In the genomic region with DNA sequence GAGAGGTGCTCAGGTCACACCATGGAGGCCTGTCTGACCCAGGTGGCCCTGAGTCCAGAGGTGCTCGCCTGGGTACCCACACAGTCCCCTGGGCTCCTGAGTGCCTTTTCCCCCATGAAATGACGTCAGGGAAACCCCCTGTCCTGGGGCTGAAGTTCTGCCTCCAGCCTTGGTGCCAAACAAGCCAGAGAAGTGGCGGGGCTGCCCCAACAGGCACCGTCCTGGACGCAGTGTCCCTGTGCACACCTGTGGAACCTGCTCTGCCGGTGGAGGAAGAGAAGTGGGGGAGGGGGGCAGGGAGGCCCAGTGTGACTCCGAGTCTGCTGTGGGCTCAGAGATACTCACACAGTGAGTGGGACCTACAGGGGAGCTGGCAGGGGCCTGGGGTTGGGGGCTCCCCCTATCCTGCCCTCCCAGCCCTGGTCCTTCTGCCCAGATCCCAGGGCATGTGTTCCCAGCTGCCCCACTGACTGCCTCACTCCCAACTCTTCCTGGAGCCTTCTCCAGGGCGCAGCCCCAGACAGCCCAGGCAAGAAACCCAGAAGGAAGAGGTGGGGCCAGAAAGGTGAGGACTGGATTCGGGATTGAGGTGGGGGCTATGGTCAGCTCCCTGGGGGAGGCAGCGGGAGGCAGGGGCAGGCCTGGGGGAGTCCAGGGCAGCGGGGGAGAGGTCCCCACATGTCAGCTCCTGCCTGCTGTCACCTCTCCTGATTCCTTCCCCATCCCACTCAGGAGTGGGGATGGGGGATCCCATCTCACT, we compare ENCODE assay signal across 11 cellular contexts. TPM values are rescaled to one million over a fixed set of nuclear protein-coding genes. Genes with fewer than 3 reads are reported as not detected.
DNase-seq lines count a peak whose midpoint lies in the region; ATAC-seq and TF ChIP-seq lines count a peak whose summit lies in the region.
"Had no signal": no experiment of that assay in that cellular context is flagged by ENCODE, and none has a peak within 500 bp of the region (broad histone marks: within the 10 kb centered on the region; RNA-seq: fewer than 3 reads in every experiment).

No MANE protein-coding gene starts in this region.

- H3K9me3 Mint-ChIP-seq in natural killer cell treated with Interleukin-12 subunit alpha and Interleukin-12 subunit beta and Interleukin-15 and Interleukin-18, amount 100 ng/mL, for 72 hours: no peaks in the 10 kb centered on the region
- no peaks in the 10 kb centered on the region for H3K9me3 Mint-ChIP-seq in osteocyte (ENCODE audit: unreplicated experiment)
- H3K9me3 Mint-ChIP-seq: CD4-positive, CD25-positive, alpha-beta regulatory T cell; stimulated activated naive CD8-positive, alpha-beta T cell treated with anti-CD3 and anti-CD28 coated beads, Interleukin-15, Interleukin-2, amounts not matched to agents 100 ng/mL and 50 ng/mL, for 24 hours had no signal

- ATAC-seq in SK-N-SH treated with all-trans-retinoic acid at 6 μM for 48 hours (peak; percentile 9; the same call in 2 of the 3 replicates), gastrocnemius medialis (no peak), HG02973 (IDR thresholded peaks at IDR 0.05; ENCODE audit: unreplicated experiment) (no peak)
- ATAC-seq in natural killer cell treated with Interleukin-12 subunit alpha and Interleukin-12 subunit beta and Interleukin-15 and Interleukin-18, amount 100 ng/mL, for 72 hours: no peak

- intact Hi-C loops in gastrocnemius medialis (cut with DNase I; ENCODE audit: low total_unique reads): no loop called here

- H3K27me3 ChIP-seq in gastrocnemius medialis: no peaks in the 10 kb centered on the region

- H3K4me3 ChIP-seq in gastrocnemius medialis: no peak overlapping the region

- H3K4me1 ChIP-seq in gastrocnemius medialis: peaks cover 46 to 52% of the 10 kb centered on the region in 2 donors

- H3K36me3 ChIP-seq in gastrocnemius medialis: no peaks in the 10 kb centered on the region

- H3K27me3 Mint-ChIP-seq in natural killer cell treated with Interleukin-12 subunit alpha and Interleukin-12 subunit beta and Interleukin-15 and Interleukin-18, amount 100 ng/mL, for 72 hours: no peaks in the 10 kb centered on the region
- no peaks in the 10 kb centered on the region for H3K27me3 Mint-ChIP-seq in osteocyte (ENCODE audit: unreplicated experiment)
- H3K27me3 Mint-ChIP-seq: CD4-positive, CD25-positive, alpha-beta regulatory T cell; stimulated activated naive CD8-positive, alpha-beta T cell treated with anti-CD3 and anti-CD28 coated beads, Interleukin-15, Interleukin-2, amounts not matched to agents 100 ng/mL and 50 ng/mL, for 24 hours had no signal

- H3K4me1 Mint-ChIP-seq in natural killer cell treated with Interleukin-12 subunit alpha and Interleukin-12 subunit beta and Interleukin-15 and Interleukin-18, amount 100 ng/mL, for 72 hours (ENCODE audit: low read depth in 2 of 2): peaks cover 0 to 6% of the 10 kb centered on the region in 2 donors
- peaks cover 40% of the 10 kb centered on the region for H3K4me1 Mint-ChIP-seq in osteocyte (ENCODE audit: unreplicated experiment)

- no peak overlapping the region for H3K4me3 Mint-ChIP-seq in natural killer cell treated with Interleukin-12 subunit alpha and Interleukin-12 subunit beta and Interleukin-15 and Interleukin-18, amount 100 ng/mL, for 72 hours
- H3K4me3 Mint-ChIP-seq in osteocyte (ENCODE audit: unreplicated experiment): no peak overlapping the region
- H3K4me3 Mint-ChIP-seq: CD4-positive, CD25-positive, alpha-beta regulatory T cell; stimulated activated naive CD8-positive, alpha-beta T cell treated with anti-CD3 and anti-CD28 coated beads, Interleukin-15, Interleukin-2, amounts not matched to agents 100 ng/mL and 50 ng/mL, for 24 hours had no signal

- DNase-seq in Daoy (ENCODE audit: low read depth) (peak; percentile 48), iPS-NIHi11 (ENCODE audit: low spot score) (peak; percentile 30), gastrocnemius medialis (no peak), osteocyte (ENCODE audit: extremely low spot score, unreplicated experiment) (no peak)
- DNase-seq in activated effector memory CD4-positive, alpha-beta T cell treated with anti-CD3 and anti-CD28 coated beads, Interleukin-2, amount 50 U/mL, for 16 hours: no peak
- no peak for DNase-seq in natural killer cell treated with Interleukin-12 subunit alpha and Interleukin-12 subunit beta and Interleukin-15 and Interleukin-18, amount 100 ng/mL, for 72 hours (ENCODE audit: low spot score)
- DNase-seq: CD4-positive, CD25-positive, alpha-beta regulatory T cell; NCI-H2029 had no signal

- no peaks in the 10 kb centered on the region for H3K36me3 Mint-ChIP-seq in natural killer cell treated with Interleukin-12 subunit alpha and Interleukin-12 subunit beta and Interleukin-15 and Interleukin-18, amount 100 ng/mL, for 72 hours
- no peaks in the 10 kb centered on the region for H3K36me3 Mint-ChIP-seq in osteocyte (ENCODE audit: unreplicated experiment)
- H3K36me3 Mint-ChIP-seq: CD4-positive, CD25-positive, alpha-beta regulatory T cell had no signal

- peak overlapping the region in 3 of 4 donors; percentile 29 to 73 (median 48) for H3K27ac ChIP-seq in gastrocnemius medialis

- no peak for TF ChIP-seq POLR2A in gastrocnemius medialis (IDR thresholded peaks at IDR 0.05)

- no peaks in the 10 kb centered on the region for H3K9me3 ChIP-seq in gastrocnemius medialis

- H3K27ac Mint-ChIP-seq in natural killer cell treated with Interleukin-12 subunit alpha and Interleukin-12 subunit beta and Interleukin-15 and Interleukin-18, amount 100 ng/mL, for 72 hours: no peak overlapping the region
- H3K27ac Mint-ChIP-seq in osteocyte (ENCODE audit: unreplicated experiment): no peak overlapping the region
- H3K27ac Mint-ChIP-seq: CD4-positive, CD25-positive, alpha-beta regulatory T cell; stimulated activated naive CD8-positive, alpha-beta T cell treated with anti-CD3 and anti-CD28 coated beads, Interleukin-15, Interleukin-2, amounts not matched to agents 100 ng/mL and 50 ng/mL, for 24 hours had no signal

- in situ Hi-C loops in gastrocnemius medialis (cut with MboI; ENCODE audit: low sequenced_read_pairs in 4 of 4): no loop called here

- TF ChIP-seq CTCF in gastrocnemius medialis (IDR thresholded peaks at IDR 0.05 in 4 of 5, conservative IDR thresholded peaks at IDR 0.05 in 1 of 5) (no peak), osteocyte (IDR thresholded peaks at IDR 0.05) (no peak)

TF ChIP-seq in SK-N-SH treated with all-trans-retinoic acid at 6 μM for 48 hours, 23 proteins besides CTCF, POLR2A, EP300 and RAD21 (continues in another document):
- TF ChIP-seq BACH2 (CRISPR knock-in tag; IDR thresholded peaks at IDR 0.05; ENCODE audit: borderline replicate concordance) (no peak), TOX (CRISPR knock-in tag; IDR thresholded peaks at IDR 0.05; ENCODE audit: borderline replicate concordance) (no peak), GLIS3 (CRISPR knock-in tag; IDR thresholded peaks at IDR 0.05) (no peak), OSR1 (CRISPR knock-in tag; IDR thresholded peaks at IDR 0.05) (no peak)
- TF ChIP-seq, protein P1, sequence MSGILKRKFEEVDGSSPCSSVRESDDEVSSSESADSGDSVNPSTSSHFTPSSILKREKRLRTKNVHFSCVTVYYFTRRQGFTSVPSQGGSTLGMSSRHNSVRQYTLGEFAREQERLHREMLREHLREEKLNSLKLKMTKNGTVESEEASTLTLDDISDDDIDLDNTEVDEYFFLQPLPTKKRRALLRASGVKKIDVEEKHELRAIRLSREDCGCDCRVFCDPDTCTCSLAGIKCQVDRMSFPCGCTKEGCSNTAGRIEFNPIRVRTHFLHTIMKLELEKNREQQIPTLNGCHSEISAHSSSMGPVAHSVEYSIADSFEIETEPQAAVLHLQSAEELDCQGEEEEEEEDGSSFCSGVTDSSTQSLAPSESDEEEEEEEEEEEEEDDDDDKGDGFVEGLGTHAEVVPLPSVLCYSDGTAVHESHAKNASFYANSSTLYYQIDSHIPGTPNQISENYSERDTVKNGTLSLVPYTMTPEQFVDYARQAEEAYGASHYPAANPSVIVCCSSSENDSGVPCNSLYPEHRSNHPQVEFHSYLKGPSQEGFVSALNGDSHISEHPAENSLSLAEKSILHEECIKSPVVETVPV (CRISPR knock-in tag; IDR thresholded peaks at IDR 0.05): no peak
- TF ChIP-seq, protein P2, sequence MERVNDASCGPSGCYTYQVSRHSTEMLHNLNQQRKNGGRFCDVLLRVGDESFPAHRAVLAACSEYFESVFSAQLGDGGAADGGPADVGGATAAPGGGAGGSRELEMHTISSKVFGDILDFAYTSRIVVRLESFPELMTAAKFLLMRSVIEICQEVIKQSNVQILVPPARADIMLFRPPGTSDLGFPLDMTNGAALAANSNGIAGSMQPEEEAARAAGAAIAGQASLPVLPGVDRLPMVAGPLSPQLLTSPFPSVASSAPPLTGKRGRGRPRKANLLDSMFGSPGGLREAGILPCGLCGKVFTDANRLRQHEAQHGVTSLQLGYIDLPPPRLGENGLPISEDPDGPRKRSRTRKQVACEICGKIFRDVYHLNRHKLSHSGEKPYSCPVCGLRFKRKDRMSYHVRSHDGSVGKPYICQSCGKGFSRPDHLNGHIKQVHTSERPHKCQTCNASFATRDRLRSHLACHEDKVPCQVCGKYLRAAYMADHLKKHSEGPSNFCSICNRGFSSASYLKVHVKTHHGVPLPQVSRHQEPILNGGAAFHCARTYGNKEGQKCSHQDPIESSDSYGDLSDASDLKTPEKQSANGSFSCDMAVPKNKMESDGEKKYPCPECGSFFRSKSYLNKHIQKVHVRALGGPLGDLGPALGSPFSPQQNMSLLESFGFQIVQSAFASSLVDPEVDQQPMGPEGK (CRISPR knock-in tag; IDR thresholded peaks at IDR 0.05; ENCODE audit: borderline replicate concordance): no peak

RNA-seq across cellular contexts. Expression of a gene that starts 24.8 kb away (rescaled TPM):
- 16.6 and 19.4 TPM in 2 replicates for total RNA-seq in Daoy (2014; rRNA removed; shearing (Covaris generic))
- total RNA-seq in gastrocnemius medialis (10 to 100 TPM in 3 of 4 donors, 1 to 10 TPM in 1; 7.9 to 32.8 (median 15.4) TPM), osteocyte (4.4 and 5.1 TPM in 2 replicates)
- total RNA-seq in natural killer cell treated with Interleukin-12 subunit alpha and Interleukin-12 subunit beta and Interleukin-15 and Interleukin-18, amount 100 ng/mL, for 72 hours: 1 to 10 TPM; 2.7 to 3.6 TPM

Comparison
In these comparisons a context has a peak if more than half of its experiments do, and no peak if none do; other contexts are left out.
1. DNase-seq: peak in Daoy (single experiment) and iPS-NIHi11 (single experiment); none in gastrocnemius medialis (0 of 2), activated effector memory CD4-positive, alpha-beta T cell treated with anti-CD3 and anti-CD28 coated beads, Interleukin-2, amount 50 U/mL, for 16 hours (single experiment), natural killer cell treated with Interleukin-12 subunit alpha and Interleukin-12 subunit beta and Interleukin-15 and Interleukin-18, amount 100 ng/mL, for 72 hours (single experiment) and osteocyte (single experiment).